24 cellular contexts compared by ENCODE assay signal in the genomic region with DNA sequence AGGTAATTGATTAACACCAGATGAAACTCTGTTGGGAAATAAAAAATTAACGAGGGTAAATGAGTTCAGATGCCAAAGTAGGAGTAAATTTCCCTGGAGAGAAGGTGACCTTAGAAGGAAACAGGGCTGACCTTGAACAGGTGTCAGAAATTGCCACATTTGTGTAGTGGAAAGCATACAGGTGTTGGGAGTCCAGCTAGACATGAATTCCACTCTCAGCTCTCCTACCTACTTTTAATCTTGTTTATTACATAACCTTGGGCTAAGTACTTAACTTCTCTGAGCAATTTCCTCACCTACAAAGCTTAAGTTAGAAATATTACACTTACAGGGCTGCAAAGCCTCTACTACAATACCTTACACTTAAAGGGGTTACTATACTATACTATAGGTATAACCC.
"Had no signal": no experiment of that assay in that cellular context is flagged by ENCODE, and none has a peak within 500 bp of the region (broad histone marks: within the 10 kb centered on the region; RNA-seq: fewer than 3 reads in every experiment).

No MANE protein-coding gene starts in this region.

- H3K4me3 Mint-ChIP-seq: activated CD4-positive, alpha-beta memory T cell treated with anti-CD3 and anti-CD28 coated beads for 36 hours; activated CD4-positive, alpha-beta T cell treated with anti-CD3 and anti-CD28 coated beads, Interleukin-2, amount 10 ng/mL, durations not matched to agents 7 days and 5 days; activated naive CD4-positive, alpha-beta T cell treated with anti-CD3 and anti-CD28 coated beads for 36 hours; activated naive CD8-positive, alpha-beta T cell treated with anti-CD3 and anti-CD28 coated beads for 36 hours; activated T-cell treated with anti-CD3 and anti-CD28 coated beads, Interleukin-2, amount 50 U/mL, for 4 hours had no signal

- H3K4me2 ChIP-seq: SK-N-SH had no signal

- H3K9ac ChIP-seq: SK-N-SH had no signal

- H3K27ac ChIP-seq: Peyer's patch, RWPE1, SJCRH30, VCaP had no signal

- DNase-seq: activated CD4-positive, alpha-beta memory T cell treated with anti-CD3 and anti-CD28 coated beads for 36 hours; activated CD4-positive, alpha-beta T cell treated with anti-CD3 and anti-CD28 coated beads, Interleukin-2, amount 10 ng/mL, durations not matched to agents 7 days and 5 days; activated CD4-positive, CD25-positive, alpha-beta regulatory T cell; activated CD8-positive, alpha-beta memory T cell treated with anti-CD3 and anti-CD28 coated beads for 24 hours; activated gamma-delta T cell; activated naive CD4-positive, alpha-beta T cell treated with anti-CD3 and anti-CD28 coated beads for 36 hours; activated naive CD8-positive, alpha-beta T cell treated with anti-CD3 and anti-CD28 coated beads for 36 hours; activated T-cell treated with anti-CD3 and anti-CD28 coated beads, Interleukin-2, amount 50 U/mL, for 4 hours; MG63; NCI-H1105; NCI-H1436; NCI-H1694 treated with DMSO at 0.1 percent for 48 hours; NCI-H2029 treated with DMSO at 0.1 percent for 48 hours; NCI-H345; NCI-H510A; NCI-H69; Peyer's patch; Right ventricle myocardium superior; SJCRH30; SK-N-SH; T-helper 1 cell had no signal

- H3K4me1 ChIP-seq: Peyer's patch, SJCRH30 had no signal

- H3K27ac Mint-ChIP-seq: activated CD4-positive, alpha-beta memory T cell treated with anti-CD3 and anti-CD28 coated beads for 36 hours; activated CD4-positive, alpha-beta T cell treated with anti-CD3 and anti-CD28 coated beads, Interleukin-2, amount 10 ng/mL, durations not matched to agents 7 days and 5 days; activated naive CD4-positive, alpha-beta T cell treated with anti-CD3 and anti-CD28 coated beads for 36 hours; activated naive CD8-positive, alpha-beta T cell treated with anti-CD3 and anti-CD28 coated beads for 36 hours had no signal

- ATAC-seq: activated T-cell treated with anti-CD3 and anti-CD28 coated beads, Interleukin-2, amount 50 U/mL, for 4 hours had no signal

- H3K36me3 ChIP-seq: MG63, SJCRH30 had no signal

- H3K27me3 Mint-ChIP-seq: activated CD4-positive, alpha-beta memory T cell treated with anti-CD3 and anti-CD28 coated beads for 36 hours; activated CD4-positive, alpha-beta T cell treated with anti-CD3 and anti-CD28 coated beads, Interleukin-2, amount 10 ng/mL, durations not matched to agents 7 days and 5 days; activated naive CD8-positive, alpha-beta T cell treated with anti-CD3 and anti-CD28 coated beads for 36 hours had no signal

- FAIRE-seq: bronchial epithelial cell had no signal

- H3K4me3 ChIP-seq: MG63, Peyer's patch, SJCRH30 had no signal

- H3K4me1 Mint-ChIP-seq: activated naive CD8-positive, alpha-beta T cell treated with anti-CD3 and anti-CD28 coated beads for 36 hours had no signal

- H3K9me3 ChIP-seq: MG63, Peyer's patch, SJCRH30, SK-N-SH had no signal

- H3K27me3 ChIP-seq: MG63, Peyer's patch, SJCRH30 had no signal
